In the genomic region with DNA sequence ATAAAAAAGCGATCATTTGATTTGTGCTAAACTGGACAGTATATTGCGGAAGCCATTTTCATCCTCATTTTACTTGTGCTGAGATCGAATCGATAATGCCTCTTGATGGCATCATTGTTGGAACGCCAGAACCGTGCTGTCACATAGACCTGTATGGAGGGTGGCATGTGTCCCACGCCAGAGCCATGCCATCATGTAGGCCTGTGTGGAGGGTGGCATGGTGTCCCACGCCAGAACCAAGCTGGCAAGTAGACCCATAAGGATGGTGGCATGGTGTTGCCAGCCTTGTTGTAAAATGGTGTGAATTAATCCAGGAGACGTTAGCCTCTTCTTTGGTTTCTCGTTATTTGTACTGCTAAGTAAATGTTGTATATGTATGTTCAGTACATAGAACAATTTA, we compare ENCODE assay signal across 22 cellular contexts.
DNase-seq lines count a peak whose midpoint lies in the region; ATAC-seq and TF ChIP-seq lines count a peak whose summit lies in the region.
"Had no signal": no experiment of that assay in that cellular context is flagged by ENCODE, and none has a peak within 500 bp of the region (broad histone marks: within the 10 kb centered on the region; RNA-seq: fewer than 3 reads in every experiment).

No MANE protein-coding gene starts in this region.

- no TSS peak for BruUV-seq in PC-9 (replicated peaks; lab: Mats Ljungman, UMichigan)

- H3K9me3 ChIP-seq in OCI-LY1 (ENCODE audit: low read length) (no peaks in the 10 kb centered on the region), PC-9 (ENCODE audit: insufficient read depth, low read depth) (no peaks in the 10 kb centered on the region), ovary (no peaks in the 10 kb centered on the region), breast epithelium (no peaks in the 10 kb centered on the region)
- H3K9me3 ChIP-seq: MG63 had no signal

- peaks cover 79% of the 10 kb centered on the region for H3K36me3 ChIP-seq in OCI-LY1 (ENCODE audit: insufficient read depth, low read length)
- H3K36me3 ChIP-seq in PC-9 (ENCODE audit: low read depth) = no peaks in the 10 kb centered on the region
- H3K36me3 ChIP-seq in ovary = no peaks in the 10 kb centered on the region
- H3K36me3 ChIP-seq in breast epithelium = no peaks in the 10 kb centered on the region

- H3F3A ChIP-seq in OCI-LY1 (ENCODE audit: insufficient read depth, low read length) (no peaks in the 10 kb centered on the region), PC-9 (ENCODE audit: insufficient read depth, low read depth) (no peaks in the 10 kb centered on the region)

- H3K36me3 Mint-ChIP-seq in activated naive CD8-positive, alpha-beta T cell = peaks cover 13% of the 10 kb centered on the region
- peaks cover 32% of the 10 kb centered on the region for H3K36me3 Mint-ChIP-seq in activated naive CD8-positive, alpha-beta T cell treated with anti-CD3 and anti-CD28 coated beads for 36 hours

- 95 to 98% (median 97%) methylated on average over 10 of the region's 10 CpGs for WGBS in ovary, 3 donors

- H3K27ac Mint-ChIP-seq in activated naive CD8-positive, alpha-beta T cell = peak overlapping the region; percentile 58
- H3K27ac Mint-ChIP-seq in activated naive CD8-positive, alpha-beta T cell treated with anti-CD3 and anti-CD28 coated beads for 36 hours = no peak overlapping the region
- H3K27ac Mint-ChIP-seq: CD8-positive, alpha-beta T cell had no signal

- H3K9me2 ChIP-seq in OCI-LY1 (ENCODE audit: low read depth, low read length) = no peaks in the 10 kb centered on the region
- no peaks in the 10 kb centered on the region for H3K9me2 ChIP-seq in PC-9 (ENCODE audit: insufficient read depth)

- H3K4me1 Mint-ChIP-seq in activated naive CD8-positive, alpha-beta T cell (ENCODE audit: low read depth) = peaks cover 61% of the 10 kb centered on the region
- peaks cover 48% of the 10 kb centered on the region for H3K4me1 Mint-ChIP-seq in activated naive CD8-positive, alpha-beta T cell treated with anti-CD3 and anti-CD28 coated beads for 36 hours

- H4K20me1 ChIP-seq in OCI-LY1 (ENCODE audit: insufficient read depth, low read length) (no peaks in the 10 kb centered on the region), PC-9 (ENCODE audit: insufficient read depth) (no peaks in the 10 kb centered on the region)

- no peak for TF ChIP-seq EP300 in ovary (IDR thresholded peaks at IDR 0.05)

- no peak overlapping the region for H3K9ac ChIP-seq in OCI-LY1 (ENCODE audit: low read length)
- H3K9ac ChIP-seq: GM23248 had no signal

- TF ChIP-seq CTCF in OCI-LY1 (IDR thresholded peaks at IDR 0.05; ENCODE audit: low read length) (no peak), PC-9 (conservative IDR thresholded peaks at IDR 0.05) (no peak), ovary (IDR thresholded peaks at IDR 0.05) (no peak), breast epithelium (IDR thresholded peaks at IDR 0.05) (no peak)

- intact Hi-C loops in sciatic nerve (cut with DNase I) = no loop called here
- intact Hi-C loops in PC-9 (cut with micrococcal nuclease; ENCODE audit: unreplicated experiment) = loop anchor here (10.0 kb wide), 1 partner anchor 144 kb away; no protein-coding TSS in a partner anchor
- intact Hi-C loops in ovary (cut with DNase I) = no loop called here
- intact Hi-C loops in breast epithelium (cut with DNase I; ENCODE audit: low total_unique reads) = no loop called here

- H3K4me1 ChIP-seq in OCI-LY1 (ENCODE audit: insufficient read depth, low read length, severe bottlenecking) (peaks cover 79% of the 10 kb centered on the region), PC-9 (replicated peaks; ENCODE audit: insufficient read depth) (no peaks in the 10 kb centered on the region), ovary (ENCODE audit: insufficient read depth) (no peaks in the 10 kb centered on the region), breast epithelium (no peaks in the 10 kb centered on the region)

- TF ChIP-seq POLR2A in ovary (IDR thresholded peaks at IDR 0.05) (no peak), breast epithelium (IDR thresholded peaks at IDR 0.05) (no peak)

- DNase-seq in activated naive CD8-positive, alpha-beta T cell treated with anti-CD3 and anti-CD28 coated beads for 36 hours = no peak
- DNase-seq in sciatic nerve (ENCODE audit: low spot score) (peak; percentile 26), PC-9 (no peak), ovary (no peak), breast epithelium (ENCODE audit: low spot score in 2 of 2) (no peak)
- DNase-seq: C1 segment of cervical spinal cord; Calu3; CD8-positive, alpha-beta T cell; DMS79 treated with DMSO at 0.1 percent for 48 hours; GM23248; H7; MG63; NCI-H1694; NCI-H2029 treated with DMSO at 0.1 percent for 48 hours; NCI-H446 treated with DMSO at 0.1 percent for 48 hours; NCI-H526; SHP77 had no signal

- H3K27me3 Mint-ChIP-seq in activated naive CD8-positive, alpha-beta T cell = no peaks in the 10 kb centered on the region
- H3K27me3 Mint-ChIP-seq in activated naive CD8-positive, alpha-beta T cell treated with anti-CD3 and anti-CD28 coated beads for 36 hours = no peaks in the 10 kb centered on the region

- H3K79me2 ChIP-seq in OCI-LY1 (ENCODE audit: insufficient read depth, low read length) (peaks cover 9% of the 10 kb centered on the region), PC-9 (ENCODE audit: low read depth) (no peaks in the 10 kb centered on the region; the same call in 1 of the 2 replicates)

- H3K27ac ChIP-seq in OCI-LY1 (ENCODE audit: low read depth, low read length, poor library complexity, severe bottlenecking) (peak overlapping the region; percentile 96), PC-9 (no peak overlapping the region), ovary (no peak overlapping the region), breast epithelium (no peak overlapping the region)
- H3K27ac ChIP-seq: GM23248 had no signal

- no peak overlapping the region for H2AFZ ChIP-seq in OCI-LY1 (ENCODE audit: low read length)
- H2AFZ ChIP-seq in PC-9 = no peak overlapping the region
- H2AFZ ChIP-seq: GM23248 had no signal

- H3K27me3 ChIP-seq in OCI-LY1 (ENCODE audit: insufficient read depth, low read length) (no peaks in the 10 kb centered on the region), PC-9 (ENCODE audit: insufficient read depth, low read depth) (no peaks in the 10 kb centered on the region), ovary (no peaks in the 10 kb centered on the region), breast epithelium (no peaks in the 10 kb centered on the region)
- H3K27me3 ChIP-seq: MG63 had no signal

- CTCF ChIA-PET in PC-9 (lab: Charles Lee) = no interaction called here

- POLR2A ChIA-PET in PC-9 (lab: Charles Lee; ENCODE audit: unreplicated experiment) = no interaction called here

- H3K9me3 Mint-ChIP-seq in activated naive CD8-positive, alpha-beta T cell (ENCODE audit: low read depth) = no peaks in the 10 kb centered on the region
- H3K9me3 Mint-ChIP-seq in activated naive CD8-positive, alpha-beta T cell treated with anti-CD3 and anti-CD28 coated beads for 36 hours = no peaks in the 10 kb centered on the region
- H3K9me3 Mint-ChIP-seq: CD8-positive, alpha-beta T cell had no signal

- H3K4me3 Mint-ChIP-seq in activated naive CD8-positive, alpha-beta T cell = no peak overlapping the region
- H3K4me3 Mint-ChIP-seq in activated naive CD8-positive, alpha-beta T cell treated with anti-CD3 and anti-CD28 coated beads for 36 hours = no peak overlapping the region
- H3K4me3 Mint-ChIP-seq: CD8-positive, alpha-beta T cell had no signal

- no peak for ATAC-seq in sciatic nerve
- ATAC-seq: CD8-positive, alpha-beta T cell; HepG2; K562; Panc1 had no signal

- H3K4me3 ChIP-seq in OCI-LY1 (ENCODE audit: low read depth, low read length, poor library complexity, severe bottlenecking) (no peak overlapping the region), PC-9 (no peak overlapping the region), ovary (no peak overlapping the region), breast epithelium (no peak overlapping the region)
- H3K4me3 ChIP-seq: GM23248, K562, MG63 had no signal

- H3K4me2 ChIP-seq in OCI-LY1 (ENCODE audit: low read length) = no peak overlapping the region
- no peak overlapping the region for H3K4me2 ChIP-seq in PC-9
